1 cellular context compared by ENCODE assay signal in genomic region chr13:21670006-21670882, GRCh38.
TF ChIP-seq lines count a peak whose summit lies in the region.

No MANE protein-coding gene starts in this region.

TF ChIP-seq in H1, 55 proteins besides CTCF, POLR2A, EP300 and RAD21 (continued from another document):
- TF ChIP-seq, protein P1, sequence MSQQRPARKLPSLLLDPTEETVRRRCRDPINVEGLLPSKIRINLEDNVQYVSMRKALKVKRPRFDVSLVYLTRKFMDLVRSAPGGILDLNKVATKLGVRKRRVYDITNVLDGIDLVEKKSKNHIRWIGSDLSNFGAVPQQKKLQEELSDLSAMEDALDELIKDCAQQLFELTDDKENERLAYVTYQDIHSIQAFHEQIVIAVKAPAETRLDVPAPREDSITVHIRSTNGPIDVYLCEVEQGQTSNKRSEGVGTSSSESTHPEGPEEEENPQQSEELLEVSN (IDR thresholded peaks at IDR 0.05), result peak; percentile 76
- no peak for TF ChIP-seq SP1 (IDR thresholded peaks at IDR 0.05; ENCODE audit: low read depth, low read length)
- peak; percentile 22 for TF ChIP-seq TAF7 (optimal IDR thresholded peaks at IDR 0.05; ENCODE audit: borderline replicate concordance, low read depth, low read length)
- TF ChIP-seq, protein P2, sequence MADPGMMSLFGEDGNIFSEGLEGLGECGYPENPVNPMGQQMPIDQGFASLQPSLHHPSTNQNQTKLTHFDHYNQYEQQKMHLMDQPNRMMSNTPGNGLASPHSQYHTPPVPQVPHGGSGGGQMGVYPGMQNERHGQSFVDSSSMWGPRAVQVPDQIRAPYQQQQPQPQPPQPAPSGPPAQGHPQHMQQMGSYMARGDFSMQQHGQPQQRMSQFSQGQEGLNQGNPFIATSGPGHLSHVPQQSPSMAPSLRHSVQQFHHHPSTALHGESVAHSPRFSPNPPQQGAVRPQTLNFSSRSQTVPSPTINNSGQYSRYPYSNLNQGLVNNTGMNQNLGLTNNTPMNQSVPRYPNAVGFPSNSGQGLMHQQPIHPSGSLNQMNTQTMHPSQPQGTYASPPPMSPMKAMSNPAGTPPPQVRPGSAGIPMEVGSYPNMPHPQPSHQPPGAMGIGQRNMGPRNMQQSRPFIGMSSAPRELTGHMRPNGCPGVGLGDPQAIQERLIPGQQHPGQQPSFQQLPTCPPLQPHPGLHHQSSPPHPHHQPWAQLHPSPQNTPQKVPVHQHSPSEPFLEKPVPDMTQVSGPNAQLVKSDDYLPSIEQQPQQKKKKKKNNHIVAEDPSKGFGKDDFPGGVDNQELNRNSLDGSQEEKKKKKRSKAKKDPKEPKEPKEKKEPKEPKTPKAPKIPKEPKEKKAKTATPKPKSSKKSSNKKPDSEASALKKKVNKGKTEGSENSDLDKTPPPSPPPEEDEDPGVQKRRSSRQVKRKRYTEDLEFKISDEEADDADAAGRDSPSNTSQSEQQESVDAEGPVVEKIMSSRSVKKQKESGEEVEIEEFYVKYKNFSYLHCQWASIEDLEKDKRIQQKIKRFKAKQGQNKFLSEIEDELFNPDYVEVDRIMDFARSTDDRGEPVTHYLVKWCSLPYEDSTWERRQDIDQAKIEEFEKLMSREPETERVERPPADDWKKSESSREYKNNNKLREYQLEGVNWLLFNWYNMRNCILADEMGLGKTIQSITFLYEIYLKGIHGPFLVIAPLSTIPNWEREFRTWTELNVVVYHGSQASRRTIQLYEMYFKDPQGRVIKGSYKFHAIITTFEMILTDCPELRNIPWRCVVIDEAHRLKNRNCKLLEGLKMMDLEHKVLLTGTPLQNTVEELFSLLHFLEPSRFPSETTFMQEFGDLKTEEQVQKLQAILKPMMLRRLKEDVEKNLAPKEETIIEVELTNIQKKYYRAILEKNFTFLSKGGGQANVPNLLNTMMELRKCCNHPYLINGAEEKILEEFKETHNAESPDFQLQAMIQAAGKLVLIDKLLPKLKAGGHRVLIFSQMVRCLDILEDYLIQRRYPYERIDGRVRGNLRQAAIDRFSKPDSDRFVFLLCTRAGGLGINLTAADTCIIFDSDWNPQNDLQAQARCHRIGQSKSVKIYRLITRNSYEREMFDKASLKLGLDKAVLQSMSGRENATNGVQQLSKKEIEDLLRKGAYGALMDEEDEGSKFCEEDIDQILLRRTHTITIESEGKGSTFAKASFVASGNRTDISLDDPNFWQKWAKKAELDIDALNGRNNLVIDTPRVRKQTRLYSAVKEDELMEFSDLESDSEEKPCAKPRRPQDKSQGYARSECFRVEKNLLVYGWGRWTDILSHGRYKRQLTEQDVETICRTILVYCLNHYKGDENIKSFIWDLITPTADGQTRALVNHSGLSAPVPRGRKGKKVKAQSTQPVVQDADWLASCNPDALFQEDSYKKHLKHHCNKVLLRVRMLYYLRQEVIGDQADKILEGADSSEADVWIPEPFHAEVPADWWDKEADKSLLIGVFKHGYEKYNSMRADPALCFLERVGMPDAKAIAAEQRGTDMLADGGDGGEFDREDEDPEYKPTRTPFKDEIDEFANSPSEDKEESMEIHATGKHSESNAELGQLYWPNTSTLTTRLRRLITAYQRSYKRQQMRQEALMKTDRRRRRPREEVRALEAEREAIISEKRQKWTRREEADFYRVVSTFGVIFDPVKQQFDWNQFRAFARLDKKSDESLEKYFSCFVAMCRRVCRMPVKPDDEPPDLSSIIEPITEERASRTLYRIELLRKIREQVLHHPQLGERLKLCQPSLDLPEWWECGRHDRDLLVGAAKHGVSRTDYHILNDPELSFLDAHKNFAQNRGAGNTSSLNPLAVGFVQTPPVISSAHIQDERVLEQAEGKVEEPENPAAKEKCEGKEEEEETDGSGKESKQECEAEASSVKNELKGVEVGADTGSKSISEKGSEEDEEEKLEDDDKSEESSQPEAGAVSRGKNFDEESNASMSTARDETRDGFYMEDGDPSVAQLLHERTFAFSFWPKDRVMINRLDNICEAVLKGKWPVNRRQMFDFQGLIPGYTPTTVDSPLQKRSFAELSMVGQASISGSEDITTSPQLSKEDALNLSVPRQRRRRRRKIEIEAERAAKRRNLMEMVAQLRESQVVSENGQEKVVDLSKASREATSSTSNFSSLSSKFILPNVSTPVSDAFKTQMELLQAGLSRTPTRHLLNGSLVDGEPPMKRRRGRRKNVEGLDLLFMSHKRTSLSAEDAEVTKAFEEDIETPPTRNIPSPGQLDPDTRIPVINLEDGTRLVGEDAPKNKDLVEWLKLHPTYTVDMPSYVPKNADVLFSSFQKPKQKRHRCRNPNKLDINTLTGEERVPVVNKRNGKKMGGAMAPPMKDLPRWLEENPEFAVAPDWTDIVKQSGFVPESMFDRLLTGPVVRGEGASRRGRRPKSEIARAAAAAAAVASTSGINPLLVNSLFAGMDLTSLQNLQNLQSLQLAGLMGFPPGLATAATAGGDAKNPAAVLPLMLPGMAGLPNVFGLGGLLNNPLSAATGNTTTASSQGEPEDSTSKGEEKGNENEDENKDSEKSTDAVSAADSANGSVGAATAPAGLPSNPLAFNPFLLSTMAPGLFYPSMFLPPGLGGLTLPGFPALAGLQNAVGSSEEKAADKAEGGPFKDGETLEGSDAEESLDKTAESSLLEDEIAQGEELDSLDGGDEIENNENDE (IDR thresholded peaks at IDR 0.05; ENCODE audit: insufficient replicate concordance, low read length), result no peak
- TF ChIP-seq FOSL1 (IDR thresholded peaks at IDR 0.05; ENCODE audit: insufficient read depth, low read depth, low read length), result no peak
- TF ChIP-seq BRCA1 (IDR thresholded peaks at IDR 0.05; ENCODE audit: low read depth, low read length), result no peak
- TF ChIP-seq POLR2AphosphoS5 (IDR thresholded peaks at IDR 0.05; ENCODE audit: low read depth, low read length), result no peak
- TF ChIP-seq RFX5 (IDR thresholded peaks at IDR 0.05; ENCODE audit: borderline replicate concordance, low read depth, low read length), result no peak
- no peak for TF ChIP-seq ATF2 (IDR thresholded peaks at IDR 0.05; ENCODE audit: low read length)
- TF ChIP-seq KDM5A (IDR thresholded peaks at IDR 0.05; ENCODE audit: low read length), result no peak
- peak; percentile 24; the same call in 1 of the 2 replicates for TF ChIP-seq TBP (IDR thresholded peaks at IDR 0.05; ENCODE audit: low read depth, low read length)
- no peak; the same call in 1 of the 2 replicates for TF ChIP-seq RBBP5 (IDR thresholded peaks at IDR 0.05; ENCODE audit: borderline replicate concordance, low read depth, low read length)
- TF ChIP-seq GTF2F1 (IDR thresholded peaks at IDR 0.05; ENCODE audit: borderline replicate concordance, low read depth, low read length), result no peak
- TF ChIP-seq CREB1 (IDR thresholded peaks at IDR 0.05), result no peak
- no peak for TF ChIP-seq TAF1 (IDR thresholded peaks at IDR 0.05; ENCODE audit: low read depth, low read length)
- no peak for TF ChIP-seq ZNF274 (IDR thresholded peaks at IDR 0.05; ENCODE audit: borderline replicate concordance, extremely low read depth, low read length)
- no peak for TF ChIP-seq TEAD4 (IDR thresholded peaks at IDR 0.05; ENCODE audit: low read depth, low read length)
- TF ChIP-seq SIRT6 (IDR thresholded peaks at IDR 0.05; ENCODE audit: low read length), result no peak
- peak; percentile 53 for TF ChIP-seq KDM4A (IDR thresholded peaks at IDR 0.05; ENCODE audit: low read depth, low read length, severe bottlenecking)
- no peak for TF ChIP-seq HDAC6 (IDR thresholded peaks at IDR 0.05; ENCODE audit: low read depth, low read length)
- no peak for TF ChIP-seq BACH1 (IDR thresholded peaks at IDR 0.05; ENCODE audit: low read length)
- no peak for TF ChIP-seq CBX8 (IDR thresholded peaks at IDR 0.05; ENCODE audit: borderline replicate concordance, low read depth, low read length)
- 0 out of 4 replicates have a peak, but pooled peaks of 1 of the 2 experiments have one; percentile 11 for TF ChIP-seq HDAC2 (IDR thresholded peaks at IDR 0.05; ENCODE audit: borderline replicate concordance in 1 of 2, low read depth in 2 of 2, low read length in 2 of 2)
- TF ChIP-seq SIX5 (IDR thresholded peaks at IDR 0.05; ENCODE audit: low read depth, low read length), result no peak
- peak; percentile 3; the same call in 1 of the 2 replicates for TF ChIP-seq SUZ12 (IDR thresholded peaks at IDR 0.05; ENCODE audit: low read length)
- TF ChIP-seq MAX (IDR thresholded peaks at IDR 0.05), result peak; percentile 65
- TF ChIP-seq GABPA (IDR thresholded peaks at IDR 0.05; ENCODE audit: borderline replicate concordance, insufficient read depth, low read length), result 0 out of 2 replicates have a peak, but pooled peaks have one; percentile 32
- TF ChIP-seq USF2 (IDR thresholded peaks at IDR 0.05; ENCODE audit: low read length), result no peak
